In the genomic region with DNA sequence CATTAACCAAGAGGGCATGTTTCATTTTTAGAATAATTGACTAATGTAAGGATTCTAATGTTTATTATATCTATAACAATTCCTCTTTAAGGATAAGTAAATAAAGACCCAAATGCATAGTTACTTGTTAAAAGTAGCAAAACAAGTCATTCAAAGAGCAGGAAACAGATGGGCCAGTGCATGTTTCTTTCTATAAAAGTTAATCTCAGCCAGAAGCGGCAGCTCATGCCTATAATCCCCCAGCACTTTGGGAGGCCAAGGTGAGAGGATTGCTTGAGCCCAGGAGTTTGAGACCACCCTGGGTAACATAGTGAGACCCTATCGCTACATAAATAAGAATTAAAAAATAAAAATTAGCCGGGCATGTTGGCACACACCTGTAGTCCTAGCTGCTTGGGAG, we compare ENCODE assay signal across 16 cellular contexts.
"Had no signal": no experiment of that assay in that cellular context is flagged by ENCODE, and none has a peak within 500 bp of the region (broad histone marks: within the 10 kb centered on the region; RNA-seq: fewer than 3 reads in every experiment).

No MANE protein-coding gene starts in this region.

- H3K79me2 ChIP-seq: parathyroid adenoma had no signal

- H3K4me3 Mint-ChIP-seq: activated CD4-positive, alpha-beta memory T cell treated with anti-CD3 and anti-CD28 coated beads for 36 hours; activated CD8-positive, alpha-beta memory T cell treated with anti-CD3 and anti-CD28 coated beads, Interleukin-2, amount 10 ng/mL, durations not matched to agents 7 days and 5 days; activated naive CD4-positive, alpha-beta T cell treated with anti-CD3 and anti-CD28 coated beads, Interleukin-2, amount 10 ng/mL, durations not matched to agents 7 days and 5 days; neural crest cell; stimulated activated memory B cell treated with anti-CD40 and anti-IgM and Interleukin-4, amounts not matched to agents 10 μg/mL and 1 μg/mL and 100 μg/mL, for 72 hours had no signal

- H3K36me3 Mint-ChIP-seq: activated CD4-positive, alpha-beta memory T cell treated with anti-CD3 and anti-CD28 coated beads for 36 hours; activated CD8-positive, alpha-beta memory T cell treated with anti-CD3 and anti-CD28 coated beads, Interleukin-2, amount 10 ng/mL, durations not matched to agents 7 days and 5 days; activated naive CD4-positive, alpha-beta T cell treated with anti-CD3 and anti-CD28 coated beads, Interleukin-2, amount 10 ng/mL, durations not matched to agents 7 days and 5 days had no signal

- H3K9ac ChIP-seq: parathyroid adenoma had no signal

- H3K27me3 Mint-ChIP-seq: activated CD4-positive, alpha-beta memory T cell treated with anti-CD3 and anti-CD28 coated beads for 36 hours; activated CD8-positive, alpha-beta memory T cell treated with anti-CD3 and anti-CD28 coated beads, Interleukin-2, amount 10 ng/mL, durations not matched to agents 7 days and 5 days; activated naive CD4-positive, alpha-beta T cell treated with anti-CD3 and anti-CD28 coated beads, Interleukin-2, amount 10 ng/mL, durations not matched to agents 7 days and 5 days; stimulated activated memory B cell treated with anti-CD40 and anti-IgM and Interleukin-4, amounts not matched to agents 10 μg/mL and 1 μg/mL and 100 μg/mL, for 72 hours had no signal

- H3K27me3 ChIP-seq: adrenal gland, foreskin keratinocyte had no signal

- H3K36me3 ChIP-seq: adrenal gland had no signal

- H3K27ac ChIP-seq: foreskin keratinocyte, parathyroid adenoma had no signal

- H3K9me3 ChIP-seq: adrenal gland had no signal

- H3K4me1 ChIP-seq: foreskin keratinocyte had no signal

- DNase-seq: activated CD4-positive, alpha-beta memory T cell treated with anti-CD3 and anti-CD28 coated beads for 36 hours; activated CD8-positive, alpha-beta memory T cell treated with anti-CD3 and anti-CD28 coated beads, Interleukin-2, amount 10 ng/mL, durations not matched to agents 7 days and 5 days; activated naive CD4-positive, alpha-beta T cell treated with anti-CD3 and anti-CD28 coated beads, Interleukin-2, amount 10 ng/mL, durations not matched to agents 7 days and 5 days; activated T-cell treated with anti-CD3 and anti-CD28 coated beads, Interleukin-2, amount 50 U/mL, for 1 hour; adrenal gland; caudate nucleus; effector CD8-positive, alpha-beta T cell; foreskin keratinocyte; glutamatergic neuron; kidney glomerular epithelial cell; stimulated activated CD4-positive, alpha-beta T cell treated with anti-CD3 and anti-CD28 coated beads, Interleukin-2, amount 100 ng/mL, for 48 hours; T-helper 1 cell had no signal

- H2AFZ ChIP-seq: parathyroid adenoma had no signal

- ATAC-seq: activated CD8-positive, alpha-beta memory T cell treated with anti-CD3 and anti-CD28 coated beads, Interleukin-2, amount 10 ng/mL, durations not matched to agents 7 days and 5 days; stimulated activated memory B cell treated with anti-CD40 and anti-IgM and Interleukin-4, amounts not matched to agents 10 μg/mL and 1 μg/mL and 100 μg/mL, for 72 hours had no signal

- H3K9me3 Mint-ChIP-seq: activated CD4-positive, alpha-beta memory T cell treated with anti-CD3 and anti-CD28 coated beads for 36 hours; activated naive CD4-positive, alpha-beta T cell treated with anti-CD3 and anti-CD28 coated beads, Interleukin-2, amount 10 ng/mL, durations not matched to agents 7 days and 5 days; neural crest cell had no signal

- H3K4me3 ChIP-seq: adrenal gland, coronary artery had no signal

- H3K27ac Mint-ChIP-seq: activated CD4-positive, alpha-beta memory T cell treated with anti-CD3 and anti-CD28 coated beads for 36 hours; activated CD8-positive, alpha-beta memory T cell treated with anti-CD3 and anti-CD28 coated beads, Interleukin-2, amount 10 ng/mL, durations not matched to agents 7 days and 5 days; activated naive CD4-positive, alpha-beta T cell treated with anti-CD3 and anti-CD28 coated beads, Interleukin-2, amount 10 ng/mL, durations not matched to agents 7 days and 5 days had no signal
